In genomic region chr6:100880901-100881706, GRCh38 we compare ENCODE assay signal across 1 cellular context.
TF ChIP-seq lines count a peak whose summit lies in the region.

Gene ASCC3, minus strand, starts transcription at chr6:100881329. Its CDS starts 13,332 bp downstream, at chr6:100867997.

TF ChIP-seq in K562, 482 proteins besides CTCF, POLR2A, EP300 and RAD21 (continued from another document and continues in another):
- TF ChIP-seq CHD7 (IDR thresholded peaks at IDR 0.05; ENCODE audit: low read depth, low read length) (no peak), MTA3 (IDR thresholded peaks at IDR 0.05; ENCODE audit: borderline replicate concordance) (peak; percentile 89), E2F5 (CRISPR knock-in tag; IDR thresholded peaks at IDR 0.05) (peak; percentile 73), RB1 (IDR thresholded peaks at IDR 0.05; ENCODE audit: low read depth) (peak; percentile 94), ZBTB9 (CRISPR knock-in tag; IDR thresholded peaks at IDR 0.05) (no peak), ZBTB7A (IDR thresholded peaks at IDR 0.05; ENCODE audit: borderline replicate concordance, control insufficient read depth, low read depth, low read length) (0 out of 2 replicates have a peak, but pooled peaks have one; percentile 20), NCOA6 (IDR thresholded peaks at IDR 0.05) (peak; percentile 55; the same call in 1 of the 2 replicates), RBFOX2 (IDR thresholded peaks at IDR 0.05; ENCODE audit: low read depth, low read length) (peak; percentile 97), ZNF592 (IDR thresholded peaks at IDR 0.05) (no peak), MYBL2 (IDR thresholded peaks at IDR 0.05; ENCODE audit: low read depth) (no peak), MYBL2 (CRISPR knock-in tag; IDR thresholded peaks at IDR 0.05; ENCODE audit: borderline replicate concordance) (no peak), TAF7 (tag; IDR thresholded peaks at IDR 0.05) (no peak; the same call in 1 of the 2 replicates), SRF (CRISPR knock-in tag; IDR thresholded peaks at IDR 0.05) (no peak), VEZF1 (CRISPR knock-in tag; IDR thresholded peaks at IDR 0.05) (peak; percentile 92), SP1 (CRISPR knock-in tag; IDR thresholded peaks at IDR 0.05) (peak; percentile 78), SREBF1 (IDR thresholded peaks at IDR 0.05; ENCODE audit: borderline replicate concordance, low read depth, low read length) (no peak), POLR2AphosphoS2 (IDR thresholded peaks at IDR 0.05; ENCODE audit: low read length) (no peak), AFF4 (CRISPR knock-in tag; IDR thresholded peaks at IDR 0.05) (peak; percentile 55; the same call in 1 of the 2 replicates), DMBX1 (CRISPR knock-in tag; IDR thresholded peaks at IDR 0.05; ENCODE audit: borderline replicate concordance) (no peak), SMARCE1 (IDR thresholded peaks at IDR 0.05) (no peak), HDGF (IDR thresholded peaks at IDR 0.05) (no peak), THAP12 (CRISPR knock-in tag; IDR thresholded peaks at IDR 0.05) (0 out of 2 replicates have a peak, but pooled peaks have one; percentile 18), NR2C2 (CRISPR knock-in tag; IDR thresholded peaks at IDR 0.05) (peak; percentile 48; the same call in 1 of the 2 replicates), NR2C2 (tag; IDR thresholded peaks at IDR 0.05) (peak; percentile 58), ZNF79 (CRISPR knock-in tag; IDR thresholded peaks at IDR 0.05; ENCODE audit: low read depth) (no peak), CSDE1 (IDR thresholded peaks at IDR 0.05) (no peak), ZNF239 (CRISPR knock-in tag; IDR thresholded peaks at IDR 0.05) (no peak), ZNF696 (CRISPR knock-in tag; conservative IDR thresholded peaks at IDR 0.05) (no peak), RBM17 (IDR thresholded peaks at IDR 0.05; ENCODE audit: borderline replicate concordance, low read depth, low read length) (no peak), EP400 (IDR thresholded peaks at IDR 0.05) (peak; percentile 91), BCL6 (CRISPR knock-in tag; IDR thresholded peaks at IDR 0.05) (no peak)
